ENCODE assay signal across 10 cellular contexts in the genomic region with DNA sequence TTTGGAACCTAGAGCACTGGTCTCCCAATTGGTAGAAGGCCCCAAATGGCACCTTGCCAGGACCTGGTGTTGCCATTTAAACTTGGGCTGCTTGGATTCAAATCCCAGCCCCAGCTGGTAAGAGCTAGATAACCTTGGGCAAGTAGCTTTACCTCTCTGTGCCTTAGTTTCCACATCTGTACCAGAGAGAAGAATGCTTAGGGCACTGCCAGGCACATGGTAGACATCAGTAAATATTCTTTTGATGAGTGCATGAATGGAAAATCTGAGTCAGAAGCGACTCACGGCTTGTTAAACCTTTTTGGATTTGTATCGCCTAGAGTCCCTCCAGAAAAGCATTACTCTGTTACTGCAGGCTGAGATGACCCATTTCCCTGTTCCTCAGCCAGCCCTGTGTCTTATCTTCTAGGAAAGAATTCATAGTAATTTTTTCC.
DNase-seq lines count a peak whose midpoint lies in the region; ATAC-seq and TF ChIP-seq lines count a peak whose summit lies in the region.
"Had no signal": no experiment of that assay in that cellular context is flagged by ENCODE, and none has a peak within 500 bp of the region (broad histone marks: within the 10 kb centered on the region; RNA-seq: fewer than 3 reads in every experiment).

No MANE protein-coding gene starts in this region.

- H3K9me3 ChIP-seq in MG63 (no peaks in the 10 kb centered on the region), tibial artery (no peaks in the 10 kb centered on the region), colonic mucosa (no peaks in the 10 kb centered on the region)

- no peak for TF ChIP-seq CTCF in chondrocyte (IDR thresholded peaks at IDR 0.05)
- no peak for TF ChIP-seq CTCF in osteocyte (IDR thresholded peaks at IDR 0.05)
- no peak for TF ChIP-seq CTCF in tibial artery (IDR thresholded peaks at IDR 0.05)
- TF ChIP-seq CTCF in colonic mucosa (IDR thresholded peaks at IDR 0.05) = no peak

- peak overlapping the region in 1 of 2 donors; percentile 37 for H3K27ac ChIP-seq in tibial artery
- H3K27ac ChIP-seq in colonic mucosa = no peak overlapping the region

- DNase-seq in GM03348 (ENCODE audit: low spot score) (peak; percentile 74), MG63 (peak; percentile 82), chondrocyte (ENCODE audit: low spot score) (no peak), osteocyte (ENCODE audit: extremely low spot score, unreplicated experiment) (no peak), tibial artery (no peak), colonic mucosa (no peak), KBM-7 (no peak)
- DNase-seq: caudate nucleus, natural killer cell had no signal

- H3K27ac Mint-ChIP-seq in chondrocyte (ENCODE audit: unreplicated experiment) (peak overlapping the region; percentile 93), osteocyte (ENCODE audit: unreplicated experiment) (peak overlapping the region; percentile 95)
- H3K27ac Mint-ChIP-seq: natural killer cell had no signal

- H3K4me3 ChIP-seq in MG63 (no peak overlapping the region), tibial artery (no peak overlapping the region), colonic mucosa (no peak overlapping the region)

- no peak for ATAC-seq in GM19351 (IDR thresholded peaks at IDR 0.05; ENCODE audit: unreplicated experiment)
- ATAC-seq: natural killer cell had no signal

- H3K4me3 Mint-ChIP-seq in chondrocyte (ENCODE audit: unreplicated experiment) (no peak overlapping the region), osteocyte (ENCODE audit: unreplicated experiment) (no peak overlapping the region)
- H3K4me3 Mint-ChIP-seq: natural killer cell had no signal

- in situ Hi-C loops in KBM-7 (cut with MboI; ENCODE audit: low pct_unique_long_range_greater_than_20kb, low sequenced_read_pairs) = no loop called here

- peaks cover 0 to 13% (median 1%) of the 10 kb centered on the region in 4 donors for H3K4me1 ChIP-seq in tibial artery
- no peaks in the 10 kb centered on the region for H3K4me1 ChIP-seq in colonic mucosa

- no peaks in the 10 kb centered on the region for H3K27me3 Mint-ChIP-seq in chondrocyte (ENCODE audit: low read depth)
- H3K27me3 Mint-ChIP-seq in osteocyte (ENCODE audit: unreplicated experiment) = no peaks in the 10 kb centered on the region

- H3K9me3 Mint-ChIP-seq in chondrocyte (ENCODE audit: low read depth) (no peaks in the 10 kb centered on the region), osteocyte (ENCODE audit: unreplicated experiment) (peaks cover 4% of the 10 kb centered on the region)
- H3K9me3 Mint-ChIP-seq: natural killer cell had no signal

- peaks cover 3% of the 10 kb centered on the region for H3K36me3 Mint-ChIP-seq in chondrocyte (ENCODE audit: low read depth)
- H3K36me3 Mint-ChIP-seq in osteocyte (ENCODE audit: unreplicated experiment) = no peaks in the 10 kb centered on the region
- H3K36me3 Mint-ChIP-seq: natural killer cell had no signal

- intact Hi-C loops in tibial artery (cut with DNase I; ENCODE audit: low total_unique reads) = no loop called here
- intact Hi-C loops in colonic mucosa (cut with DNase I) = no loop called here

- H3K9ac ChIP-seq in colonic mucosa (ENCODE audit: low read depth in 2 of 2, low read length in 2 of 2) = no peak overlapping the region

- H3K4me1 Mint-ChIP-seq in chondrocyte (ENCODE audit: low read depth) (peaks cover 29% of the 10 kb centered on the region), osteocyte (ENCODE audit: unreplicated experiment) (peaks cover 40% of the 10 kb centered on the region)

- H3K36me3 ChIP-seq in MG63 = peaks cover 6% of the 10 kb centered on the region; the same call in 1 of the 2 replicates
- H3K36me3 ChIP-seq in tibial artery = no peaks in the 10 kb centered on the region
- H3K36me3 ChIP-seq in colonic mucosa = no peaks in the 10 kb centered on the region

- no peaks in the 10 kb centered on the region for H3K27me3 ChIP-seq in MG63
- H3K27me3 ChIP-seq in tibial artery = no peaks in the 10 kb centered on the region
- H3K27me3 ChIP-seq in colonic mucosa = no peaks in the 10 kb centered on the region

Comparison
In these comparisons a context has a peak if more than half of its experiments do, and no peak if none do; other contexts are left out.
1. DNase-seq: peak in GM03348 (single experiment) and MG63 (single experiment); none in chondrocyte (single experiment), osteocyte (single experiment), tibial artery (0 of 2), colonic mucosa (single experiment) and KBM-7 (single experiment).